ENCODE assay signal across 14 cellular contexts in genomic region chr14:67267929-67268328, GRCh38. TPM values are rescaled to one million over a fixed set of nuclear protein-coding genes. Genes with fewer than 3 reads are reported as not detected.
DNase-seq lines count a peak whose midpoint lies in the region; TF ChIP-seq lines count a peak whose summit lies in the region.
"Had no signal": no experiment of that assay in that cellular context is flagged by ENCODE, and none has a peak within 500 bp of the region (broad histone marks: within the 10 kb centered on the region; RNA-seq: fewer than 3 reads in every experiment).

No MANE protein-coding gene starts in this region.

- no peaks in the 10 kb centered on the region for H3K27me3 ChIP-seq in BLaER1 treated with 17β-estradiol and CSF1 and Interleukin-3, amounts not matched to agents 10 nM and 100 nM
- H3K27me3 ChIP-seq in tibial nerve = no peaks in the 10 kb centered on the region

- intact Hi-C loops in activated T-helper 1 cell treated with anti-CD3 and anti-CD28 coated beads, Interleukin-12 subunit alpha, Interleukin-12 subunit beta, Interleukin-2, Interleukin-4 antibody, amounts not matched to agents 30 ng/mL and 10 ng/mL and 1 ng/mL, durations not matched to agents 14 hours and 24 hours and 36 hours (cut with micrococcal nuclease) = no loop called here

- peaks cover 9 to 32% (median 21%) of the 10 kb centered on the region in 11 experiments; a peak in 20 of 22 replicates for H3K36me3 ChIP-seq in BLaER1 treated with 17β-estradiol and CSF1 and Interleukin-3, amounts not matched to agents 10 nM and 100 nM
- peaks cover 0 to 4% (median 0%) of the 10 kb centered on the region in 3 donors for H3K36me3 ChIP-seq in tibial nerve

- TF ChIP-seq CTCF in fibroblast of villous mesenchyme (IDR thresholded peaks at IDR 0.05; ENCODE audit: insufficient read depth, low read depth, low read length) = no peak
- no peak for TF ChIP-seq CTCF in osteocyte (IDR thresholded peaks at IDR 0.05)
- TF ChIP-seq CTCF in tibial nerve (IDR thresholded peaks at IDR 0.05) = no peak

- H3K27me3 Mint-ChIP-seq in activated T-helper 1 cell treated with anti-CD3 and anti-CD28 coated beads, Interleukin-12 subunit alpha, Interleukin-12 subunit beta, Interleukin-2, Interleukin-4 antibody, amounts not matched to agents 30 ng/mL and 10 ng/mL and 1 ng/mL, durations not matched to agents 14 hours and 24 hours and 36 hours (ENCODE audit: insufficient read depth) = no peaks in the 10 kb centered on the region
- no peaks in the 10 kb centered on the region for H3K27me3 Mint-ChIP-seq in osteocyte (ENCODE audit: unreplicated experiment)
- H3K27me3 Mint-ChIP-seq: activated naive CD8-positive, alpha-beta T cell treated with anti-CD3 and anti-CD28 coated beads, Interleukin-2, amount 10 ng/mL, durations not matched to agents 7 days and 5 days had no signal

- peak overlapping the region; percentile 0 to 65 (median 38); a peak in 16 of 22 replicates for H3K4me2 ChIP-seq in BLaER1 treated with 17β-estradiol and CSF1 and Interleukin-3, amounts not matched to agents 10 nM and 100 nM

- peaks cover 0 to 52% (median 0%) of the 10 kb centered on the region in 11 experiments; a peak in 8 of 22 replicates for H4K20me1 ChIP-seq in BLaER1 treated with 17β-estradiol and CSF1 and Interleukin-3, amounts not matched to agents 10 nM and 100 nM

- TF ChIP-seq POLR2A in tibial nerve (IDR thresholded peaks at IDR 0.05) = no peak

- no peak overlapping the region for H3K9ac ChIP-seq in BLaER1 treated with 17β-estradiol and CSF1 and Interleukin-3, amounts not matched to agents 10 nM and 100 nM

- DNase-seq in activated T-helper 1 cell treated with anti-CD3 and anti-CD28 coated beads, Interleukin-12 subunit alpha, Interleukin-12 subunit beta, Interleukin-2, Interleukin-4 antibody, amounts not matched to agents 30 ng/mL and 10 ng/mL and 1 ng/mL, durations not matched to agents 14 hours and 24 hours and 36 hours (ENCODE audit: low spot score) = no peak
- DNase-seq in fibroblast of villous mesenchyme (ENCODE audit: low read depth) (no peak), osteocyte (ENCODE audit: extremely low spot score, unreplicated experiment) (no peak), tibial nerve (ENCODE audit: low spot score in 2 of 2) (no peak), AML-193 (lab: John Stamatoyannopoulos, UW) (no peak), RPMI8226 (no peak), hepatic stellate cell (ENCODE audit: low spot score) (no peak)
- DNase-seq: activated naive CD8-positive, alpha-beta T cell treated with anti-CD3 and anti-CD28 coated beads, Interleukin-2, amount 10 ng/mL, durations not matched to agents 7 days and 5 days; DMS79; foreskin melanocyte; left colon; stimulated activated CD4-positive, alpha-beta T cell treated with anti-CD3 and anti-CD28 coated beads, Interleukin-1b, Interleukin-23, amount 100 ng/mL, for 48 hours had no signal

- no peak overlapping the region for H3K4me3 ChIP-seq in BLaER1 treated with 17β-estradiol and CSF1 and Interleukin-3, amounts not matched to agents 10 nM and 100 nM
- peak overlapping the region; percentile 13 for H3K4me3 ChIP-seq in fibroblast of villous mesenchyme (ENCODE audit: low read depth, low read length)
- peak overlapping the region in 2 of 4 donors; percentile 18 to 31 for H3K4me3 ChIP-seq in tibial nerve

- TF ChIP-seq EP300 in tibial nerve (IDR thresholded peaks at IDR 0.05) = no peak

- H3K4me1 Mint-ChIP-seq in activated T-helper 1 cell treated with anti-CD3 and anti-CD28 coated beads, Interleukin-12 subunit alpha, Interleukin-12 subunit beta, Interleukin-2, Interleukin-4 antibody, amounts not matched to agents 30 ng/mL and 10 ng/mL and 1 ng/mL, durations not matched to agents 14 hours and 24 hours and 36 hours (ENCODE audit: low read depth) = peaks cover 9% of the 10 kb centered on the region
- H3K4me1 Mint-ChIP-seq in osteocyte (ENCODE audit: unreplicated experiment) = peaks cover 57% of the 10 kb centered on the region

- no peak overlapping the region for H3K4me3 Mint-ChIP-seq in activated T-helper 1 cell treated with anti-CD3 and anti-CD28 coated beads, Interleukin-12 subunit alpha, Interleukin-12 subunit beta, Interleukin-2, Interleukin-4 antibody, amounts not matched to agents 30 ng/mL and 10 ng/mL and 1 ng/mL, durations not matched to agents 14 hours and 24 hours and 36 hours
- H3K4me3 Mint-ChIP-seq in osteocyte (ENCODE audit: unreplicated experiment) = no peak overlapping the region
- H3K4me3 Mint-ChIP-seq: activated naive CD8-positive, alpha-beta T cell treated with anti-CD3 and anti-CD28 coated beads, Interleukin-2, amount 10 ng/mL, durations not matched to agents 7 days and 5 days had no signal

- H3K9me3 ChIP-seq in BLaER1 treated with 17β-estradiol and CSF1 and Interleukin-3, amounts not matched to agents 10 nM and 100 nM (replicated peaks in 1 of 11) = peaks cover 0 to 11% (median 5%) of the 10 kb centered on the region in 11 experiments; a peak in 10 of 22 replicates
- H3K9me3 ChIP-seq in tibial nerve = no peaks in the 10 kb centered on the region

- peaks cover 7 to 37% (median 21%) of the 10 kb centered on the region in 10 experiments; a peak in 19 of 20 replicates for H3K4me1 ChIP-seq in BLaER1 treated with 17β-estradiol and CSF1 and Interleukin-3, amounts not matched to agents 10 nM and 100 nM
- H3K4me1 ChIP-seq in tibial nerve = peaks cover 0 to 62% (median 25%) of the 10 kb centered on the region in 4 donors

- H3K27ac ChIP-seq in BLaER1 treated with 17β-estradiol and CSF1 and Interleukin-3, amounts not matched to agents 10 nM and 100 nM = no peak overlapping the region
- peak overlapping the region in 2 of 4 donors; percentile 17 to 86 for H3K27ac ChIP-seq in tibial nerve
- H3K27ac ChIP-seq: VCaP had no signal

- H3K36me3 Mint-ChIP-seq in activated T-helper 1 cell treated with anti-CD3 and anti-CD28 coated beads, Interleukin-12 subunit alpha, Interleukin-12 subunit beta, Interleukin-2, Interleukin-4 antibody, amounts not matched to agents 30 ng/mL and 10 ng/mL and 1 ng/mL, durations not matched to agents 14 hours and 24 hours and 36 hours (ENCODE audit: low read depth) = peaks cover 9% of the 10 kb centered on the region
- H3K36me3 Mint-ChIP-seq in osteocyte (ENCODE audit: unreplicated experiment) = peaks cover 8% of the 10 kb centered on the region

- WGBS in tibial nerve, 2 donors = 30 to 35% methylated on average over 2 of the region's 2 CpGs

- H3K9me3 Mint-ChIP-seq in activated T-helper 1 cell treated with anti-CD3 and anti-CD28 coated beads, Interleukin-12 subunit alpha, Interleukin-12 subunit beta, Interleukin-2, Interleukin-4 antibody, amounts not matched to agents 30 ng/mL and 10 ng/mL and 1 ng/mL, durations not matched to agents 14 hours and 24 hours and 36 hours = no peaks in the 10 kb centered on the region
- no peaks in the 10 kb centered on the region for H3K9me3 Mint-ChIP-seq in osteocyte (ENCODE audit: unreplicated experiment)
- H3K9me3 Mint-ChIP-seq: activated naive CD8-positive, alpha-beta T cell treated with anti-CD3 and anti-CD28 coated beads, Interleukin-2, amount 10 ng/mL, durations not matched to agents 7 days and 5 days had no signal

- peak overlapping the region; percentile 61 for H3K27ac Mint-ChIP-seq in activated T-helper 1 cell treated with anti-CD3 and anti-CD28 coated beads, Interleukin-12 subunit alpha, Interleukin-12 subunit beta, Interleukin-2, Interleukin-4 antibody, amounts not matched to agents 30 ng/mL and 10 ng/mL and 1 ng/mL, durations not matched to agents 14 hours and 24 hours and 36 hours
- H3K27ac Mint-ChIP-seq in osteocyte (ENCODE audit: unreplicated experiment) = peak overlapping the region; percentile 93

RNA-seq across cellular contexts. Expression of gene PALS1, which starts 26.7 kb away (rescaled TPM):
- 5.2 and 5.6 TPM in 2 replicates for total RNA-seq in activated T-helper 1 cell treated with anti-CD3 and anti-CD28 coated beads, Interleukin-12 subunit alpha, Interleukin-12 subunit beta, Interleukin-2, Interleukin-4 antibody, amounts not matched to agents 30 ng/mL and 10 ng/mL and 1 ng/mL, durations not matched to agents 14 hours and 24 hours and 36 hours
- total RNA-seq in fibroblast of villous mesenchyme = 18.4 and 38.4 TPM in 2 replicates
- total RNA-seq in osteocyte = 11.5 and 12.4 TPM in 2 replicates
- total RNA-seq in tibial nerve = 10 to 100 TPM; 20.1 to 24.6 (median 22.9) TPM
